In the genomic region with DNA sequence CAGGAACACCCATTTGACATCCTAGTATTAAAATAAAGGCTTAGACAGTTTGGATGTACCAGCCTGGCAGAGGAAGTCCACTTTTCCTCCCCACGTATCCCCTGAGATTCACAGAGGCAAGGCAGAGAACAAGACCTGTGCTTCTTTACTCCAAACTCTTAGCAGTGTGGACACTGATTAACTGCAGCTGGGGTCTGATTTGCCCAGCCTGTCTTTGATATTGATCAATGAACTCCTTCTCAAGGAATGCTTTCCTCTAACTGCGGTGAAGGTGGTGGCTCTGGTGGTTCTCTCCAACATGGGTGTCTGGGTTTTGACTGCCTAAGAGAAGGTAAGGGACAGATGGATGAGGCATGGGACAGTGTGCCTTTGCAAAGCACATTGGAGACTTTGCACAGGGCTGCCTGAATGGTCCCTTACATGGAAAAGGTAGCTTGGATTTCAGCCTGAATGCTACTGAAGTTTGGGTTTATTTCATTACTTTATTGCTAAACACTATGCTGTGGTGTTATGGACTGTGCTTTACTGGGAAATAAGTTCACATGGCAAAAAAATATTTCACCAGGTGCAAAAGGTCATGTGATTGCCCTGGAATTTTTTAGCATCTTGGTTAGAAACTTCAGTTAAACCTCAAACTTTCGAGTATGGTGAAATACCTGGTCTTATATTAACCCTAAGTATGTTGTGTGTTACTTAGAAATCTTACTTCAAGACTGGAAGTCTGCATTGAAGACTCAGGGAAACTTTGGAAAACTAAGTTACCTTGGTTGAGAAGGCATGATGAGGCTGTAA, we compare ENCODE assay signal across 16 cellular contexts. TPM values are rescaled to one million over a fixed set of nuclear protein-coding genes. Genes with fewer than 3 reads are reported as not detected.
DNase-seq lines count a peak whose midpoint lies in the region; ATAC-seq and TF ChIP-seq lines count a peak whose summit lies in the region.
"Had no signal": no experiment of that assay in that cellular context is flagged by ENCODE, and none has a peak within 500 bp of the region (broad histone marks: within the 10 kb centered on the region; RNA-seq: fewer than 3 reads in every experiment).

No MANE protein-coding gene starts in this region.

- no peaks in the 10 kb centered on the region for H3K9me3 Mint-ChIP-seq in activated naive CD8-positive, alpha-beta T cell treated with anti-CD3 and anti-CD28 coated beads for 36 hours
- H3K9me3 Mint-ChIP-seq in naive thymus-derived CD8-positive, alpha-beta T cell: no peaks in the 10 kb centered on the region
- H3K9me3 Mint-ChIP-seq: activated CD8-positive, alpha-beta T cell treated with anti-CD3 and anti-CD28 coated beads for 36 hours; activated naive CD4-positive, alpha-beta T cell treated with anti-CD3 and anti-CD28 coated beads for 36 hours; T-helper 1 cell treated with Interleukin-12 subunit alpha and Interleukin-12 subunit beta and Interleukin-4 antibody, amounts not matched to agents 30 μg/mL and 1 μg/mL, for 36 hours had no signal

- no peaks in the 10 kb centered on the region for H3K36me3 ChIP-seq in right atrium auricular region
- H3K36me3 ChIP-seq: lower lobe of right lung, neutrophil had no signal

- no peaks in the 10 kb centered on the region for H3K9me3 ChIP-seq in right atrium auricular region
- H3K9me3 ChIP-seq: lower lobe of right lung, neutrophil had no signal

- intact Hi-C loops in Right ventricle myocardium superior (cut with DNase I): no loop called here

- peak overlapping the region; percentile 76 to 84 for H3K27ac ChIP-seq in right atrium auricular region
- H3K27ac ChIP-seq: epithelial cell of prostate, GM23248, lower lobe of right lung, neutrophil had no signal

- DNase-seq in right atrium auricular region (ENCODE audit: low spot score): no peak
- no peak for DNase-seq in Right ventricle myocardium superior
- no peak for DNase-seq in activated naive CD8-positive, alpha-beta T cell treated with anti-CD3 and anti-CD28 coated beads for 36 hours
- DNase-seq in stimulated activated CD4-positive, alpha-beta T cell treated with anti-CD3 and anti-CD28 coated beads, Interleukin-2, amount 100 ng/mL, for 24 hours: no peak
- no peak for DNase-seq in NCI-H748 (lab: John Stamatoyannopoulos, UW; ENCODE audit: unreplicated experiment)
- no peak for DNase-seq in kidney tubule cell (ENCODE audit: low spot score)
- no peak for DNase-seq in naive thymus-derived CD8-positive, alpha-beta T cell
- DNase-seq: activated CD8-positive, alpha-beta T cell treated with anti-CD3 and anti-CD28 coated beads for 36 hours; activated naive CD4-positive, alpha-beta T cell treated with anti-CD3 and anti-CD28 coated beads for 36 hours; GM23248; hippocampal formation; lower lobe of right lung had no signal

- H3K4me1 Mint-ChIP-seq in activated naive CD8-positive, alpha-beta T cell treated with anti-CD3 and anti-CD28 coated beads for 36 hours: peaks cover 22% of the 10 kb centered on the region
- peaks cover 6 to 18% (median 11%) of the 10 kb centered on the region in 4 donors for H3K4me1 Mint-ChIP-seq in naive thymus-derived CD8-positive, alpha-beta T cell

- H3K27ac Mint-ChIP-seq in activated naive CD8-positive, alpha-beta T cell treated with anti-CD3 and anti-CD28 coated beads for 36 hours: no peak overlapping the region
- H3K27ac Mint-ChIP-seq in naive thymus-derived CD8-positive, alpha-beta T cell: no peak overlapping the region
- H3K27ac Mint-ChIP-seq: activated CD8-positive, alpha-beta T cell treated with anti-CD3 and anti-CD28 coated beads for 36 hours; activated naive CD4-positive, alpha-beta T cell treated with anti-CD3 and anti-CD28 coated beads for 36 hours; T-helper 1 cell treated with Interleukin-12 subunit alpha and Interleukin-12 subunit beta and Interleukin-4 antibody, amounts not matched to agents 30 μg/mL and 1 μg/mL, for 36 hours had no signal

- POLR2A ChIA-PET in naive thymus-derived CD8-positive, alpha-beta T cell (lab: Charles Lee): no interaction called here

- H3K4me3 Mint-ChIP-seq in activated naive CD8-positive, alpha-beta T cell treated with anti-CD3 and anti-CD28 coated beads for 36 hours: peak overlapping the region; percentile 3
- peak overlapping the region in 3 of 10 donors; percentile 2 to 76 (median 59) for H3K4me3 Mint-ChIP-seq in naive thymus-derived CD8-positive, alpha-beta T cell
- H3K4me3 Mint-ChIP-seq: activated naive CD4-positive, alpha-beta T cell treated with anti-CD3 and anti-CD28 coated beads for 36 hours had no signal

- ATAC-seq in Right ventricle myocardium superior (ENCODE audit: poor library complexity) (no peak), HG02763 (IDR thresholded peaks at IDR 0.05; ENCODE audit: unreplicated experiment) (peak; percentile 38)
- no peak for ATAC-seq in naive thymus-derived CD8-positive, alpha-beta T cell
- ATAC-seq: activated CD8-positive, alpha-beta T cell treated with anti-CD3 and anti-CD28 coated beads for 36 hours; lower lobe of right lung had no signal

- H3K4me1 ChIP-seq in right atrium auricular region: peaks cover 0 to 11% of the 10 kb centered on the region in 2 donors
- H3K4me1 ChIP-seq: lower lobe of right lung had no signal

- no peaks in the 10 kb centered on the region for H3K36me3 Mint-ChIP-seq in activated naive CD8-positive, alpha-beta T cell treated with anti-CD3 and anti-CD28 coated beads for 36 hours
- peaks cover 0 to 3% (median 0%) of the 10 kb centered on the region in 3 donors for H3K36me3 Mint-ChIP-seq in naive thymus-derived CD8-positive, alpha-beta T cell

- H3K4me3 ChIP-seq in right atrium auricular region: no peak overlapping the region
- H3K4me3 ChIP-seq: GM23248, lower lobe of right lung had no signal

- no peak for TF ChIP-seq CTCF in right atrium auricular region (IDR thresholded peaks at IDR 0.05)

- peaks cover 76% of the 10 kb centered on the region for H3K27me3 Mint-ChIP-seq in activated naive CD8-positive, alpha-beta T cell treated with anti-CD3 and anti-CD28 coated beads for 36 hours
- peaks cover 26 to 65% (median 37%) of the 10 kb centered on the region in 5 donors for H3K27me3 Mint-ChIP-seq in naive thymus-derived CD8-positive, alpha-beta T cell

- H3K27me3 ChIP-seq in right atrium auricular region: no peaks in the 10 kb centered on the region

RNA-seq across cellular contexts. Expression of gene GAS2, which starts 1.8 kb away (rescaled TPM):
- total RNA-seq in right atrium auricular region (1 to 10 TPM; 6.5 to 9.7 TPM), Right ventricle myocardium superior (9.7 TPM)
- 1 to 10 TPM; 1.9 to 2.4 TPM for total RNA-seq in activated naive CD8-positive, alpha-beta T cell treated with anti-CD3 and anti-CD28 coated beads for 36 hours
- total RNA-seq in naive thymus-derived CD8-positive, alpha-beta T cell: 1 to 10 TPM; 5.7 to 6.0 TPM
- polyA plus RNA-seq in naive thymus-derived CD8-positive, alpha-beta T cell: 1 to 10 TPM; 2.9 to 5.0 (median 3.9) TPM

RNA-seq across cellular contexts. Expression of gene FANCF, which starts 42.6 kb away (rescaled TPM):
- total RNA-seq in right atrium auricular region (1 to 10 TPM; 3.6 to 4.8 TPM), Right ventricle myocardium superior (4.1 TPM)
- total RNA-seq in activated naive CD8-positive, alpha-beta T cell treated with anti-CD3 and anti-CD28 coated beads for 36 hours: 10 to 100 TPM; 14.0 to 15.8 TPM
- total RNA-seq in naive thymus-derived CD8-positive, alpha-beta T cell: 10 to 100 TPM; 21.9 to 23.2 TPM
- 10 to 100 TPM; 16.9 to 19.7 (median 17.0) TPM for polyA plus RNA-seq in naive thymus-derived CD8-positive, alpha-beta T cell
